In genomic region chr12:6765634-6766581, GRCh38 we compare ENCODE assay signal across 9 cellular contexts. TPM values are rescaled to one million over a fixed set of nuclear protein-coding genes. Genes with fewer than 3 reads are reported as not detected.
DNase-seq lines count a peak whose midpoint lies in the region; ATAC-seq, FAIRE-seq and TF ChIP-seq lines count a peak whose summit lies in the region.
"Had no signal": no experiment of that assay in that cellular context is flagged by ENCODE, and none has a peak within 500 bp of the region (broad histone marks: within the 10 kb centered on the region; RNA-seq: fewer than 3 reads in every experiment).

Gene PTMS (plus strand): TSS chr12:6766363. CDS start chr12:6766706, 343 bp downstream.

- intact Hi-C loops in IMR-90 (cut with micrococcal nuclease), result loop anchor here (10.0 kb wide), 1 partner anchor 151 kb away; no protein-coding TSS in a partner anchor

- BruUV-seq in IMR-90 (replicated peaks; lab: Mats Ljungman, UMichigan), result no TSS peak

- H3K4me2 ChIP-seq in IMR-90 (ENCODE audit: low read depth, low read length), result peak within 1 kb of the TSS; percentile 83

- peak within 1 kb of the TSS; percentile 79; the same call in 1 of the 2 replicates for H3K56ac ChIP-seq in IMR-90 (ENCODE audit: extremely low read depth, insufficient read depth, low read length)

- peak within 1 kb of the TSS; percentile 86 for H2AFZ ChIP-seq in IMR-90 (replicated peaks; ENCODE audit: low read length, poor library complexity)

- H3K79me1 ChIP-seq in IMR-90 (ENCODE audit: low read depth in 1 of 2, low read length in 2 of 2), result peaks cover 25 to 62% of the 10 kb centered on the region in 2 experiments

- DNase-seq in COLO829 (ENCODE audit: low spot score) (peak; percentile 68), IMR-90 (peak; percentile 92), RCC 7860 (ENCODE audit: low spot score) (peak; percentile 64), iris pigment epithelial cell (ENCODE audit: low read depth) (peak; percentile 91)
- DNase-seq in central memory CD8-positive, alpha-beta T cell (ENCODE audit: low spot score in 2 of 2), result no peak
- no peak for DNase-seq in effector CD8-positive, alpha-beta T cell (lab: John Stamatoyannopoulos, UW)

- H3K27ac Mint-ChIP-seq in central memory CD8-positive, alpha-beta T cell (ENCODE audit: low read depth), result peak within 1 kb of the TSS; percentile 73

- peak within 1 kb of the TSS; percentile 89 for H3K4me3 Mint-ChIP-seq in central memory CD8-positive, alpha-beta T cell

- FAIRE-seq in RCC 7860 (lab: Jason Lieb, UNC), result no peak
- FAIRE-seq: colon had no signal

- peak within 1 kb of the TSS; percentile 82 for H2BK5ac ChIP-seq in IMR-90 (ENCODE audit: low read depth, low read length, poor library complexity, severe bottlenecking)

- peak within 1 kb of the TSS; percentile 97 for H3K14ac ChIP-seq in IMR-90 (replicated peaks; ENCODE audit: low read depth, low read length)

- H3K36me3 ChIP-seq in IMR-90 (ENCODE audit: control insufficient read depth, insufficient read depth, low read length), result peaks cover 10% of the 10 kb centered on the region
- H3K36me3 ChIP-seq in skeletal muscle tissue (ENCODE audit: control insufficient read depth in 3 of 3, insufficient read depth in 3 of 3, low read length in 3 of 3), result peaks cover 0 to 4% (median 2%) of the 10 kb centered on the region in 3 donors

- H3K9me3 ChIP-seq in IMR-90 (ENCODE audit: control insufficient read depth, insufficient read depth, low read length) (no peaks in the 10 kb centered on the region), skeletal muscle tissue (ENCODE audit: control insufficient read depth in 3 of 3, low read length in 3 of 3) (no peaks in the 10 kb centered on the region)

- peak within 1 kb of the TSS; percentile 91 for H4K91ac ChIP-seq in IMR-90 (ENCODE audit: insufficient read depth, low read depth, low read length)

- H3K4me1 ChIP-seq in IMR-90 (ENCODE audit: control insufficient read depth, insufficient read depth, low read length), result peaks cover 22% of the 10 kb centered on the region
- peaks cover 35 to 43% (median 41%) of the 10 kb centered on the region in 3 donors for H3K4me1 ChIP-seq in skeletal muscle tissue (ENCODE audit: control insufficient read depth in 3 of 3, insufficient read depth in 3 of 3, low read length in 3 of 3)

- TF ChIP-seq POLR2A in IMR-90 (IDR thresholded peaks at IDR 0.05; ENCODE audit: low read depth, low read length), result peak; percentile 91

- H2AK5ac ChIP-seq in IMR-90 (ENCODE audit: low read depth, low read length), result peak within 1 kb of the TSS; percentile 94

- peak within 1 kb of the TSS; percentile 94; the same call in 2 of the 3 replicates for H2BK15ac ChIP-seq in IMR-90 (ENCODE audit: low read depth, low read length)

- H3K4me1 Mint-ChIP-seq in central memory CD8-positive, alpha-beta T cell, result peaks cover 50% of the 10 kb centered on the region

- peak within 1 kb of the TSS; percentile 51 for H3K18ac ChIP-seq in IMR-90 (ENCODE audit: low read depth, low read length)

- peak within 1 kb of the TSS; percentile 73 for H3K9ac ChIP-seq in IMR-90 (ENCODE audit: low read depth, low read length)
- H3K9ac ChIP-seq in skeletal muscle tissue (ENCODE audit: low read depth in 1 of 3, low read length in 3 of 3), result peak within 1 kb of the TSS; percentile 77 to 84 (median 79)

- H3K23ac ChIP-seq in IMR-90 (ENCODE audit: low read depth, low read length), result peak within 1 kb of the TSS; percentile 97

- no peak for TF ChIP-seq CTCF in IMR-90 (conservative IDR thresholded peaks at IDR 0.05; ENCODE audit: low read depth, low read length)

- peak within 1 kb of the TSS; percentile 83 for H2BK20ac ChIP-seq in IMR-90 (ENCODE audit: low read depth, low read length)

- peaks cover 23% of the 10 kb centered on the region for H3K9me1 ChIP-seq in IMR-90 (ENCODE audit: insufficient read depth, low read length)

- in situ Hi-C loops in IMR-90 (cut with MboI; ENCODE audit: low sequenced_read_pairs), result no loop called here

- peak within 1 kb of the TSS; percentile 81 for H2BK120ac ChIP-seq in IMR-90 (ENCODE audit: low read depth, low read length)

- H3K27ac ChIP-seq in IMR-90 (ENCODE audit: insufficient read depth, low read length) (peak within 1 kb of the TSS; percentile 85), skeletal muscle tissue (ENCODE audit: low read depth, low read length) (peak within 1 kb of the TSS; percentile 87)

- H3K36me3 Mint-ChIP-seq in central memory CD8-positive, alpha-beta T cell (ENCODE audit: insufficient read depth), result peaks cover 5% of the 10 kb centered on the region

- H4K20me1 ChIP-seq in IMR-90 (ENCODE audit: insufficient read depth, low read length), result peaks cover 35% of the 10 kb centered on the region

- H3K4ac ChIP-seq in IMR-90 (ENCODE audit: low read depth, low read length), result peak within 1 kb of the TSS; percentile 97

- H3K27me3 Mint-ChIP-seq in central memory CD8-positive, alpha-beta T cell, result peaks cover 21% of the 10 kb centered on the region

- ATAC-seq in GM19372 (IDR thresholded peaks at IDR 0.05; ENCODE audit: low read depth, unreplicated experiment) (peak; percentile 14), IMR-90 (ENCODE audit: low read depth) (peak; percentile 45)
- peak; percentile 6 for ATAC-seq in central memory CD8-positive, alpha-beta T cell (replicated peaks; ENCODE audit: extremely low read depth, poor library complexity, severe bottlenecking)

- CTCF ChIA-PET in IMR-90 (lab: Yijun Ruan, JAX), result interaction anchor here (0.6 to 3.2 kb wide), 4 partner anchors 12 to 59 kb away, joined by 3 to 27 read pairs (median 4); partner anchors contain the start of genes CD4 and MLF2

- no peak for TF ChIP-seq RAD21 in IMR-90 (IDR thresholded peaks at IDR 0.05; ENCODE audit: low read length)

- H4K8ac ChIP-seq in IMR-90 (ENCODE audit: low read depth in 2 of 2, low read length in 2 of 2), result peak within 1 kb of the TSS; percentile 38 to 90

- H2AK9ac ChIP-seq in IMR-90 (replicated peaks; ENCODE audit: low read depth, low read length, poor library complexity), result peak within 1 kb of the TSS; percentile 99

- peak within 1 kb of the TSS; percentile 67 for H3K4me3 ChIP-seq in IMR-90 (ENCODE audit: insufficient read depth, low read depth, low read length)
- H3K4me3 ChIP-seq in skeletal muscle tissue (ENCODE audit: low read length in 3 of 3), result peak within 1 kb of the TSS; percentile 72 to 78 (median 75)

- dilution Hi-C loops in IMR-90 (cut with HindIII; ENCODE audit: low sequenced_read_pairs, unreplicated experiment), result no loop called here

- H4K5ac ChIP-seq in IMR-90 (ENCODE audit: low read depth, low read length), result peak within 1 kb of the TSS; percentile 52

- POLR2A ChIA-PET in IMR-90 (lab: Charles Lee; ENCODE audit: unreplicated experiment), result interaction anchor here (0.5 to 2.5 kb wide), 6 partner anchors 9 to 153 kb away, joined by 3 to 21 read pairs (median 4); partner anchors contain the start of gene MLF2

- 0% methylated on average over 21 of the region's 63 CpGs; no CpG with 5 or more reads in 1 of the 2 experiments for WGBS in IMR-90 (ENCODE audit: extremely low coverage in 2 of 2, insufficient read length in 1 of 2), 2 experiments

- H3K27me3 ChIP-seq in IMR-90 (ENCODE audit: control insufficient read depth, insufficient read depth, low read length), result no peaks in the 10 kb centered on the region
- H3K27me3 ChIP-seq in skeletal muscle tissue (ENCODE audit: control insufficient read depth in 3 of 3, insufficient read depth in 3 of 3, low read length in 3 of 3), result peaks cover 0 to 5% (median 0%) of the 10 kb centered on the region in 3 donors

- H3K9me3 Mint-ChIP-seq in central memory CD8-positive, alpha-beta T cell, result no peaks in the 10 kb centered on the region

TF ChIP-seq in IMR-90, 13 proteins besides CTCF, POLR2A, EP300 and RAD21:
- peak; percentile 94; the same call in 1 of the 2 replicates for TF ChIP-seq MAZ (IDR thresholded peaks at IDR 0.05; ENCODE audit: borderline replicate concordance, low read depth, low read length)
- no peak for TF ChIP-seq RFX5 (IDR thresholded peaks at IDR 0.05; ENCODE audit: low read depth, low read length)

RNA-seq across cellular contexts. Expression of gene PTMS, which starts in this region (rescaled TPM):
- total RNA-seq in IMR-90 (2012; rRNA removed) (11.4 and 17.2 TPM in 2 replicates), skeletal muscle tissue (40.2 TPM)
- 275 and 288 TPM in 2 replicates for polyA plus RNA-seq in IMR-90 (2012; rRNA removed)
- 442 and 548 TPM in 2 replicates for polyA plus RNA-seq in IMR-90 (2012; cell fraction: cytosol; rRNA removed)
- polyA plus RNA-seq in IMR-90 (2012; cell fraction: nucleus; rRNA removed; ENCODE audit: low replicate concordance), result 174 and 202 TPM in 2 replicates

Comparison
In these comparisons a context has a peak if more than half of its experiments do, and no peak if none do; other contexts are left out.
1. DNase-seq: peak in COLO829 (single experiment), IMR-90 (single experiment), RCC 7860 (single experiment) and iris pigment epithelial cell (single experiment); none in central memory CD8-positive, alpha-beta T cell (0 of 2) and effector CD8-positive, alpha-beta T cell (single experiment).
2. Peak in every context shown above with its lines, with median percentiles within 50 percentile points of each other: ATAC-seq.